In genomic region chr7:21922605-21923004, GRCh38 we compare ENCODE assay signal across 23 cellular contexts.
"Had no signal": no experiment of that assay in that cellular context is flagged by ENCODE, and none has a peak within 500 bp of the region (broad histone marks: within the 10 kb centered on the region; RNA-seq: fewer than 3 reads in every experiment).

No MANE protein-coding gene starts in this region.

- H3K9me3 ChIP-seq: left lung, ovary, stomach, testis, thyroid gland, transverse colon, upper lobe of left lung, vagina had no signal

- H3K27ac ChIP-seq: left lung, ovary, skin epidermis, stomach, testis, transverse colon, upper lobe of left lung, vagina had no signal

- H3K27me3 Mint-ChIP-seq: stimulated activated naive B cell treated with anti-CD40 and anti-IgM and Interleukin-4, amounts not matched to agents 10 μg/mL and 1 μg/mL and 100 μg/mL, for 72 hours had no signal

- ATAC-seq: left colon; left lung; natural killer cell; right cardiac atrium; sciatic nerve; stimulated activated naive B cell treated with anti-CD40 and anti-IgM and Interleukin-4, amounts not matched to agents 10 μg/mL and 1 μg/mL and 100 μg/mL, for 72 hours; stimulated activated naive CD8-positive, alpha-beta T cell treated with anti-CD3 and anti-CD28 coated beads, Interleukin-15, Interleukin-2, amounts not matched to agents 100 U/mL and 50 U/mL, for 24 hours had no signal

- H3K36me3 Mint-ChIP-seq: natural killer cell had no signal

- H3K9me3 Mint-ChIP-seq: immature natural killer cell; natural killer cell; stimulated activated naive B cell treated with anti-CD40 and anti-IgM and Interleukin-4, amounts not matched to agents 10 μg/mL and 1 μg/mL and 100 μg/mL, for 72 hours had no signal

- H3K4me1 Mint-ChIP-seq: immature natural killer cell, natural killer cell had no signal

- H3K4me1 ChIP-seq: left lung, testis, transverse colon, upper lobe of left lung, vagina had no signal

- H3K36me3 ChIP-seq: left lung, ovary, thyroid gland, transverse colon, upper lobe of left lung, vagina had no signal

- H3K4me3 ChIP-seq: left lung, lung, ovary, skin epidermis, stomach, testis, thyroid gland, transverse colon, upper lobe of left lung, vagina had no signal

- H3K27me3 ChIP-seq: left lung, ovary, stomach, testis, thyroid gland, transverse colon, upper lobe of left lung, vagina had no signal

- H3K4me3 Mint-ChIP-seq: immature natural killer cell; natural killer cell; nephron progenitor cell; stimulated activated naive B cell treated with anti-CD40 and anti-IgM and Interleukin-4, amounts not matched to agents 10 μg/mL and 1 μg/mL and 100 μg/mL, for 72 hours had no signal

- DNase-seq: head of caudate nucleus; hypothalamus; immature natural killer cell; kidney; left colon; left lung; natural killer cell; nephron progenitor cell; ovary; right cardiac atrium; stimulated activated CD4-positive, alpha-beta T cell treated with anti-CD3 and anti-CD28 coated beads, Interleukin-4, amount 100 ng/mL, for 24 hours; stimulated activated naive B cell treated with anti-CD40 and anti-IgM and Interleukin-4, amounts not matched to agents 10 μg/mL and 1 μg/mL and 100 μg/mL, for 72 hours; stimulated activated naive CD8-positive, alpha-beta T cell treated with anti-CD3 and anti-CD28 coated beads, Interleukin-15, Interleukin-2, amounts not matched to agents 100 U/mL and 50 U/mL, for 24 hours; stomach; testis; thyroid gland; transverse colon; upper lobe of left lung had no signal

- H3K27ac Mint-ChIP-seq: immature natural killer cell, natural killer cell, nephron progenitor cell, progenitor cell of endocrine pancreas had no signal
